ENCODE assay signal across 1 cellular context in genomic region chr16:67017810-67018488, GRCh38.
TF ChIP-seq lines count a peak whose summit lies in the region.

No MANE protein-coding gene starts in this region.

TF ChIP-seq in GM12878, 131 proteins besides CTCF, POLR2A, EP300 and RAD21 (continued from another document):
- TF ChIP-seq E4F1 (IDR thresholded peaks at IDR 0.05; ENCODE audit: borderline replicate concordance, partially characterized antibody) = no peak
- TF ChIP-seq YY1 (IDR thresholded peaks at IDR 0.05; ENCODE audit: low read depth, low read length) = peak; percentile 92
- peak; percentile 69 for TF ChIP-seq USF2 (IDR thresholded peaks at IDR 0.05; ENCODE audit: borderline replicate concordance, low read depth, low read length)
- TF ChIP-seq FOS (IDR thresholded peaks at IDR 0.05; ENCODE audit: borderline replicate concordance, extremely low read depth, insufficient read length) = peak; percentile 45
- TF ChIP-seq CREM (IDR thresholded peaks at IDR 0.05; ENCODE audit: low read depth) = peak; percentile 19; the same call in 1 of the 2 replicates
- no peak for TF ChIP-seq ZNF24 (IDR thresholded peaks at IDR 0.05)
- peak; percentile 82 for TF ChIP-seq USF1 (IDR thresholded peaks at IDR 0.05; ENCODE audit: borderline replicate concordance, extremely low read length, insufficient read depth, low read depth, low read length)
- peak; percentile 95 for TF ChIP-seq SMC3 (IDR thresholded peaks at IDR 0.05; ENCODE audit: borderline replicate concordance, low read length)
- TF ChIP-seq ATF3 (IDR thresholded peaks at IDR 0.05; ENCODE audit: borderline replicate concordance, extremely low read depth, low read depth, low read length) = 0 out of 2 replicates have a peak, but pooled peaks have one; percentile 38
TF ChIP-seq in GM12878: peak in this region for 16.
